8 cellular contexts compared by ENCODE assay signal in genomic region chr7:33895025-33895804, GRCh38. TPM values are rescaled to one million over a fixed set of nuclear protein-coding genes. Genes with fewer than 3 reads are reported as not detected.
A peak's percentile ranks its signal among the peaks of the same experiment; 100 is the strongest.
DNase-seq lines count a peak whose midpoint lies in the region; ATAC-seq and TF ChIP-seq lines count a peak whose summit lies in the region.

No MANE protein-coding gene starts in this region.

- ATAC-seq in HG03280 (IDR thresholded peaks at IDR 0.05; ENCODE audit: unreplicated experiment), result peak; percentile 93

- 15% methylated on average over 17 of the region's 17 CpGs for WGBS in lower leg skin, 2 donors

- peak; percentile 81 for DNase-seq in BE2C
- DNase-seq in GM19238 (ENCODE audit: insufficient read length, low spot score), result peak; percentile 46
- DNase-seq in NCI-H460 (ENCODE audit: extremely low read depth, low read depth), result peak; percentile 72
- peak; percentile 85 for DNase-seq in activated CD4-positive, alpha-beta T cell treated with anti-CD3 and anti-CD28 coated beads for 48 hours
- DNase-seq in cerebellum (ENCODE audit: low spot score), result peak; percentile 72
- peak; percentile 82 to 96 for DNase-seq in lower leg skin (ENCODE audit: low spot score in 2 of 2)
- DNase-seq in stimulated activated CD4-positive, alpha-beta T cell treated with anti-CD3 and anti-CD28 coated beads, TNF-alpha, amount 100 ng/mL, for 24 hours (ENCODE audit: low read depth in 3 of 3), result peak; percentile 45 to 76 (median 52)

- H3K4me3 ChIP-seq in BE2C (ENCODE audit: low read depth, low read length) (no peak overlapping the region), lower leg skin (ENCODE audit: low read depth, poor library complexity, severe bottlenecking) (no peak overlapping the region)

- no peaks in the 10 kb centered on the region for H3K4me1 ChIP-seq in BE2C

- TF ChIP-seq CTCF in BE2C (IDR thresholded peaks at IDR 0.05; ENCODE audit: low read depth, low read length), result peak; percentile 82
- TF ChIP-seq CTCF in lower leg skin (IDR thresholded peaks at IDR 0.05), result peak in 1 of 3 donors; percentile 42

- no peaks in the 10 kb centered on the region; the same call in 1 of the 2 replicates for H3K27me3 ChIP-seq in BE2C

- intact Hi-C loops in lower leg skin (cut with DNase I; ENCODE audit: low total_unique reads), result loop anchor here (10.0 kb wide), 1 partner anchor 140 kb away; no protein-coding TSS in a partner anchor

- H3K9me3 ChIP-seq in BE2C, result no peaks in the 10 kb centered on the region

- no peaks in the 10 kb centered on the region for H3K36me3 ChIP-seq in BE2C

- TF ChIP-seq POLR2A in lower leg skin (IDR thresholded peaks at IDR 0.05), result no peak

RNA-seq across cellular contexts. Expression of gene BMPER, which starts 10.1 kb away (rescaled TPM):
- polyA plus RNA-seq in BE2C (2012; ENCODE audit: insufficient read depth, insufficient read length, low read depth), result 0.17 TPM
- total RNA-seq in NCI-H460 (2014; rRNA removed; shearing (Covaris generic)), result 3.0 and 3.5 TPM in 2 replicates
- 0.39 and 1.8 TPM in 2 replicates for polyA plus RNA-seq in NCI-H460 (2014; cell fraction: nucleus; rRNA removed)
- total RNA-seq in cerebellum (3.8 TPM), lower leg skin (under 1 TPM; 0.27 to 0.53 (median 0.34) TPM)
